7 cellular contexts compared by ENCODE assay signal in genomic region chr4:143184217-143184502, GRCh38. TPM values are rescaled to one million over a fixed set of nuclear protein-coding genes. Genes with fewer than 3 reads are reported as not detected.
DNase-seq lines count a peak whose midpoint lies in the region; ATAC-seq and TF ChIP-seq lines count a peak whose summit lies in the region.

No MANE protein-coding gene starts in this region.

- H3K27me3 ChIP-seq in breast epithelium, result no peaks in the 10 kb centered on the region
- H3K27me3 ChIP-seq in lung (ENCODE audit: control insufficient read depth, insufficient read depth), result no peaks in the 10 kb centered on the region
- no peaks in the 10 kb centered on the region for H3K27me3 ChIP-seq in upper lobe of left lung

- H3K27ac ChIP-seq in breast epithelium (peak overlapping the region; percentile 90 to 95), lung (ENCODE audit: low read depth in 1 of 2, low read length in 1 of 2) (peak overlapping the region; percentile 96), upper lobe of left lung (peak overlapping the region; percentile 92 to 95 (median 94))

- peak overlapping the region; percentile 78 for H3K4me3 ChIP-seq in LNCaP clone FGC (ENCODE audit: low read depth, low read length)
- H3K4me3 ChIP-seq in breast epithelium, result peak overlapping the region; percentile 81 to 96 (median 90)
- peak overlapping the region; percentile 58 for H3K4me3 ChIP-seq in lung
- H3K4me3 ChIP-seq in upper lobe of left lung, result peak overlapping the region; percentile 18 to 76 (median 66)

- intact Hi-C loops in breast epithelium (cut with DNase I; ENCODE audit: low total_unique reads), result no loop called here

- TF ChIP-seq POLR2A in breast epithelium (IDR thresholded peaks at IDR 0.05) (no peak), upper lobe of left lung (IDR thresholded peaks at IDR 0.05) (no peak)

- 0% methylated on average over 11 of the region's 11 CpGs for WGBS in lung, 2 donors
- WGBS in upper lobe of left lung, 2 donors, result 0 to 1% methylated on average over 11 of the region's 11 CpGs

- TF ChIP-seq EP300 in upper lobe of left lung (IDR thresholded peaks at IDR 0.05), result no peak

- H3K36me3 ChIP-seq in breast epithelium, result no peaks in the 10 kb centered on the region
- no peaks in the 10 kb centered on the region for H3K36me3 ChIP-seq in lung (ENCODE audit: control insufficient read depth in 2 of 2, insufficient read depth in 2 of 2, low read length in 2 of 2)
- peaks cover 0 to 6% (median 0%) of the 10 kb centered on the region in 4 donors for H3K36me3 ChIP-seq in upper lobe of left lung

- no peak for DNase-seq in LNCaP clone FGC (ENCODE audit: low read depth)
- DNase-seq in breast epithelium (ENCODE audit: low spot score in 2 of 2), result no peak
- DNase-seq in lung (ENCODE audit: low spot score), result no peak
- no peak for DNase-seq in upper lobe of left lung
- no peak for DNase-seq in stimulated activated CD4-positive, alpha-beta T cell treated with anti-CD3 and anti-CD28 coated beads, Interleukin-2, amount 100 ng/mL, for 24 hours

- H3K4me1 ChIP-seq in breast epithelium (peaks cover 0 to 8% of the 10 kb centered on the region in 2 donors), lung (ENCODE audit: control insufficient read depth in 2 of 2, insufficient read depth in 2 of 2, low read length in 2 of 2) (no peaks in the 10 kb centered on the region), upper lobe of left lung (peaks cover 25 to 45% (median 32%) of the 10 kb centered on the region in 4 donors)

- H3K9me3 ChIP-seq in breast epithelium, result no peaks in the 10 kb centered on the region
- H3K9me3 ChIP-seq in lung (ENCODE audit: control insufficient read depth in 2 of 2, insufficient read depth in 1 of 2, low read length in 1 of 2), result no peaks in the 10 kb centered on the region
- H3K9me3 ChIP-seq in upper lobe of left lung, result no peaks in the 10 kb centered on the region

- peak; percentile 33 for ATAC-seq in GM18511 (IDR thresholded peaks at IDR 0.05; ENCODE audit: unreplicated experiment)
- peak; percentile 19 for ATAC-seq in GM21786 (IDR thresholded peaks at IDR 0.05; ENCODE audit: unreplicated experiment)
- ATAC-seq in lung (ENCODE audit: insufficient read depth, low FRiP score), result peak; percentile 2
- peak in 1 of 2 donors; percentile 54 for ATAC-seq in upper lobe of left lung (ENCODE audit: low FRiP score in 2 of 2)

- no peak for TF ChIP-seq CTCF in LNCaP clone FGC (IDR thresholded peaks at IDR 0.05; ENCODE audit: control insufficient read depth, extremely low read depth, insufficient read depth)
- TF ChIP-seq CTCF in breast epithelium (IDR thresholded peaks at IDR 0.05), result peak in 1 of 3 donors; percentile 14
- no peak for TF ChIP-seq CTCF in lung (IDR thresholded peaks at IDR 0.05; ENCODE audit: control extremely low read depth, extremely low read depth)
- no peak for TF ChIP-seq CTCF in upper lobe of left lung (IDR thresholded peaks at IDR 0.05)

RNA-seq across cellular contexts. Expression of gene USP38, which starts 0.6 kb away (rescaled TPM):
- 10 to 100 TPM; 19.7 to 28.2 (median 21.6) TPM for total RNA-seq in breast epithelium
- 10 to 100 TPM; 26.0 to 34.5 TPM for total RNA-seq in lung
- 10 to 100 TPM in 1 of 2 donors, 1 to 10 TPM in 1; 6.1 to 11.5 TPM for polyA plus RNA-seq in lung
- total RNA-seq in upper lobe of left lung, result 10 to 100 TPM; 14.7 to 41.7 (median 23.4) TPM
